ENCODE assay signal across 17 cellular contexts in the genomic region with DNA sequence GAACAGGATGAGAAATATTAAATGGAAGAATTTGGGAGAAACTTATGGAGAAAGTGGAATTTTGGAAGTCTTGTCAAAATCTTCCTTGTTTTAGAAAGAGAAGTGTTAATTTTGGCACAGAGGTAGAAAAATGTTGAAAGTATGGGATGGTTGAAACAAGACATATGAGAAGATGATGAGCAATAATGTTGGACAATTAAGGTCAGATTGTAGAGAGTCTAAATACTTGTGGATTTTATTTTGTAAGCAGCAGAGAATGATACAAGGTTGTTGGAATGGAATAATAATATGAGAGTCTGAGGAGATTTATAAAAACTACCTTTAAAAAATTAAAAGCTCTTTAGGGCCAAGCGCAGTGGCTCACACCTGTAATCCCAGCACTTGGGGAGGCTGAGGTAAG. TPM values are rescaled to one million over a fixed set of nuclear protein-coding genes. Genes with fewer than 3 reads are reported as not detected.
DNase-seq lines count a peak whose midpoint lies in the region; ATAC-seq and TF ChIP-seq lines count a peak whose summit lies in the region.
"Had no signal": no experiment of that assay in that cellular context is flagged by ENCODE, and none has a peak within 500 bp of the region (broad histone marks: within the 10 kb centered on the region; RNA-seq: fewer than 3 reads in every experiment).

No MANE protein-coding gene starts in this region.

- TF ChIP-seq CTCF in RWPE2 (IDR thresholded peaks at IDR 0.05; ENCODE audit: poor library complexity, severe bottlenecking) (no peak), foreskin keratinocyte (conservative IDR thresholded peaks at IDR 0.05) (no peak), right lobe of liver (IDR thresholded peaks at IDR 0.05) (no peak)

- no peaks in the 10 kb centered on the region for H3K36me3 ChIP-seq in CD4-positive, alpha-beta memory T cell (ENCODE audit: insufficient read depth, low read length)
- no peaks in the 10 kb centered on the region for H3K36me3 ChIP-seq in RWPE2 (ENCODE audit: low read depth)
- H3K36me3 ChIP-seq in right lobe of liver: no peaks in the 10 kb centered on the region
- H3K36me3 ChIP-seq: brain microvascular endothelial cell, colonic mucosa, esophagus muscularis mucosa, lower lobe of right lung, thoracic aorta had no signal

- H3K27me3 ChIP-seq in CD4-positive, alpha-beta memory T cell (ENCODE audit: insufficient read depth, low read length): no peaks in the 10 kb centered on the region
- H3K27me3 ChIP-seq in RWPE2 (ENCODE audit: insufficient read depth, poor library complexity, severe bottlenecking): no peaks in the 10 kb centered on the region
- H3K27me3 ChIP-seq in foreskin keratinocyte: no peaks in the 10 kb centered on the region
- no peaks in the 10 kb centered on the region for H3K27me3 ChIP-seq in right lobe of liver
- H3K27me3 ChIP-seq: brain microvascular endothelial cell, colonic mucosa, esophagus muscularis mucosa had no signal

- CTCF ChIA-PET in CD4-positive, alpha-beta memory T cell (lab: Charles Lee; ENCODE audit: partially characterized antibody): interaction anchor here (1.2 to 2.1 kb wide), 4 partner anchors 30 to 74 kb away, joined by 4 to 14 read pairs (median 7); partner anchors contain the start of genes PHTF2 and TMEM60

- ATAC-seq in RWPE2 (ENCODE audit: low read depth): no peak
- no peak for ATAC-seq in foreskin keratinocyte
- ATAC-seq in GM21576 (IDR thresholded peaks at IDR 0.05; ENCODE audit: unreplicated experiment): no peak
- ATAC-seq in right lobe of liver: no peak
- ATAC-seq in GM19397 (IDR thresholded peaks at IDR 0.05; ENCODE audit: unreplicated experiment): no peak
- ATAC-seq: effector memory CD8-positive, alpha-beta T cell; lower lobe of right lung had no signal

- peaks cover 47 to 73% (median 59%) of the 10 kb centered on the region in 4 donors for H3K4me1 Mint-ChIP-seq in CD4-positive, alpha-beta memory T cell

- WGBS in right lobe of liver (ENCODE audit: insufficient coverage, low coverage, low lambda C conversion rate, missing lambda C conversion rate): 100% methylated on average over 1 of the region's 1 CpG

- no peaks in the 10 kb centered on the region for H3K9me3 ChIP-seq in CD4-positive, alpha-beta memory T cell (ENCODE audit: control insufficient read depth in 1 of 2, low read length in 2 of 2)
- no peaks in the 10 kb centered on the region for H3K9me3 ChIP-seq in RWPE2 (ENCODE audit: severe bottlenecking)
- H3K9me3 ChIP-seq in right lobe of liver: no peaks in the 10 kb centered on the region
- H3K9me3 ChIP-seq: Caco-2, colonic mucosa, esophagus muscularis mucosa, lower lobe of right lung, thoracic aorta had no signal

- POLR2A ChIA-PET in CD4-positive, alpha-beta memory T cell (lab: Charles Lee; ENCODE audit: partially characterized antibody): interaction anchor here (0.6 to 6.4 kb wide), 7 partner anchors 12 to 44 kb away, joined by 3 to 96 read pairs (median 4); partner anchors contain the start of genes PHTF2 and TMEM60

- peak; percentile 20 for DNase-seq in AG20443 (ENCODE audit: low spot score)
- DNase-seq in CD4-positive, alpha-beta memory T cell: no peak
- no peak for DNase-seq in RWPE2 (ENCODE audit: low spot score)
- DNase-seq in foreskin keratinocyte: no peak
- DNase-seq in right lobe of liver: no peak
- DNase-seq: activated CD4-positive, CD25-positive, alpha-beta regulatory T cell; brain microvascular endothelial cell; Caco-2; colonic mucosa; effector memory CD8-positive, alpha-beta T cell; EL; lower lobe of right lung; NCI-H1105 treated with DMSO at 0.1 percent for 48 hours had no signal

- peaks cover 71% of the 10 kb centered on the region for H3K4me1 ChIP-seq in CD4-positive, alpha-beta memory T cell (ENCODE audit: insufficient read depth, low read length)
- H3K4me1 ChIP-seq in RWPE2 (ENCODE audit: insufficient read depth, poor library complexity, severe bottlenecking): peaks cover 14% of the 10 kb centered on the region
- peaks cover 10% of the 10 kb centered on the region for H3K4me1 ChIP-seq in foreskin keratinocyte
- H3K4me1 ChIP-seq in right lobe of liver: peaks cover 0 to 4% (median 0%) of the 10 kb centered on the region in 4 donors
- H3K4me1 ChIP-seq: colonic mucosa had no signal

- H3K27ac Mint-ChIP-seq in CD4-positive, alpha-beta memory T cell: peak overlapping the region; percentile 19 to 93 (median 43)

- H3K27me3 Mint-ChIP-seq in CD4-positive, alpha-beta memory T cell: no peaks in the 10 kb centered on the region
- H3K27me3 Mint-ChIP-seq: effector memory CD8-positive, alpha-beta T cell had no signal

- H3K27ac ChIP-seq in CD4-positive, alpha-beta memory T cell (ENCODE audit: low read depth, low read length): no peak overlapping the region
- H3K27ac ChIP-seq in RWPE2 (ENCODE audit: poor library complexity, severe bottlenecking) (peak overlapping the region; percentile 71), foreskin keratinocyte (peak overlapping the region; percentile 10), right lobe of liver (no peak overlapping the region)
- H3K27ac ChIP-seq: brain microvascular endothelial cell, colonic mucosa, esophagus muscularis mucosa, lower lobe of right lung, thoracic aorta had no signal

- no peak overlapping the region for H3K4me3 ChIP-seq in CD4-positive, alpha-beta memory T cell (ENCODE audit: low read length in 2 of 2)
- H3K4me3 ChIP-seq in RWPE2 (ENCODE audit: severe bottlenecking): no peak overlapping the region
- no peak overlapping the region for H3K4me3 ChIP-seq in right lobe of liver
- H3K4me3 ChIP-seq: colonic mucosa, esophagus muscularis mucosa, lower lobe of right lung, thoracic aorta had no signal

- peaks cover 0 to 7% of the 10 kb centered on the region in 2 donors for H3K36me3 Mint-ChIP-seq in CD4-positive, alpha-beta memory T cell

- peak overlapping the region in 7 of 8 donors; percentile 12 to 50 (median 24) for H3K4me3 Mint-ChIP-seq in CD4-positive, alpha-beta memory T cell

- TF ChIP-seq POLR2A in right lobe of liver (IDR thresholded peaks at IDR 0.05): no peak

- intact Hi-C loops in CD4-positive, alpha-beta memory T cell (cut with micrococcal nuclease): no loop called here
- intact Hi-C loops in right lobe of liver (cut with DNase I): no loop called here

- H3K9me3 Mint-ChIP-seq in CD4-positive, alpha-beta memory T cell: peaks cover 0 to 3% (median 0%) of the 10 kb centered on the region in 8 donors
- H3K9me3 Mint-ChIP-seq: effector memory CD8-positive, alpha-beta T cell had no signal

RNA-seq across cellular contexts. Expression of gene PHTF2, which starts 34.6 kb away (rescaled TPM):
- total RNA-seq in CD4-positive, alpha-beta memory T cell: 10 to 100 TPM; 32.8 to 34.1 TPM
- polyA plus RNA-seq in CD4-positive, alpha-beta memory T cell: 10 to 100 TPM; 19.6 to 27.1 TPM
- 24.6 and 27.4 TPM in 2 replicates for total RNA-seq in foreskin keratinocyte
- polyA plus RNA-seq in foreskin keratinocyte: 5.6 and 7.7 TPM in 2 replicates
- total RNA-seq in right lobe of liver: 1 to 10 TPM; 2.4 to 6.8 (median 5.5) TPM

RNA-seq across cellular contexts. Expression of gene TMEM60, which starts 34.9 kb away (rescaled TPM):
- 10 to 100 TPM; 18.2 to 18.3 TPM for total RNA-seq in CD4-positive, alpha-beta memory T cell
- 10 to 100 TPM; 23.2 to 36.6 TPM for polyA plus RNA-seq in CD4-positive, alpha-beta memory T cell
- total RNA-seq in foreskin keratinocyte: 16.9 and 20.6 TPM in 2 replicates
- 23.8 TPM in 2 replicates for polyA plus RNA-seq in foreskin keratinocyte
- total RNA-seq in right lobe of liver: 10 to 100 TPM in 1 of 6 experiments, 1 to 10 TPM in 5; 6.6 to 10.4 (median 8.0) TPM

Comparison
In these comparisons a context has a peak if more than half of its experiments do, and no peak if none do; other contexts are left out.
1. H3K27ac ChIP-seq: peak in RWPE2 (single experiment) and foreskin keratinocyte (single experiment); none in CD4-positive, alpha-beta memory T cell (single experiment) and right lobe of liver (0 of 3).